ENCODE assay signal across 12 cellular contexts in the genomic region with DNA sequence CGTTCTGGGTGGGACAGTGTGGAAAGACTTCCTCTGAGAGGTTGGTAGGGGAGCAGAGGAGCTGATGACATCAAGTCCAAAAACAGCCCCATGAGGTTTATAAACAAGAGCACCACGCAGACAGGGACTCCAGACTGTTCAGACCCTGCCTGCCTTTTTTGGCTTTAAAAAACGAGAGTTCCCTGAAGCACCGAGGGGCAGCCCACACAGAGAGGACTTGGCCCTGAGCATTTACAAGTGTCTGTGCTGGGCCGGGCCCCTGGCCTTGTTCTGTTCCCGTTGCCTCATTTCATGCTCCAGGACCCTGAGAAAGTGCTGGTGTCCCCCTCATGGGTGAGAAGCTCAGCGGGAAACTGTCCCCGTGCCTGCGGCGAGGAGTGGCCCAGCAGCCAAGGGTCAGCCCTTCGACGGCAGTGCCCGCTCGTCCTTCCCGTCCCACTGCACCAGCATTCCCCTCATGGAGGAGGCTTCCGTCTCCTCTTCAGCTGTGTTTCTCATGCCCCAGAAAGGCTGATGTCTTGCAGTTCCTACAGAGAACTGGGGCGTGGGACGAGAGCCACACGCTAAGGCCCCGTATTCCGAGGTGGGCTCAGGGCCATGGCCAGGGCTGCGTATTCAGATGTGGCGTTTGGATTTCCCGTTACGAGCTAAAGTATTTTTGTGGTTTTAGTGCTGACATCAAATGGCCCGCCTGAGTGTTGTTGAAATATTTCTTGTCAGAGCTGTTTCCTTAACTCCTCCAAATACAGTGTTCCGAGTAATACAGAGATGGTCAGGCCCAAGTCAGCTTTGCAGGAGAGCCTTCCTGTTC.
DNase-seq lines count a peak whose midpoint lies in the region; ATAC-seq and TF ChIP-seq lines count a peak whose summit lies in the region.
"Had no signal": no experiment of that assay in that cellular context is flagged by ENCODE, and none has a peak within 500 bp of the region (broad histone marks: within the 10 kb centered on the region; RNA-seq: fewer than 3 reads in every experiment).

No MANE protein-coding gene starts in this region.

- DNase-seq in activated effector memory CD4-positive, alpha-beta T cell treated with anti-CD3 and anti-CD28 coated beads, Interleukin-2, amount 50 U/mL, for 16 hours, result peak; percentile 54
- no peak for DNase-seq in activated effector memory CD4-positive, alpha-beta T cell treated with Interleukin-2 at 50 U/mL for 16 hours
- DNase-seq in fibroblast of villous mesenchyme (ENCODE audit: low read depth), result peak; percentile 77
- DNase-seq in aorta, result peak in 1 of 2 donors; percentile 77
- DNase-seq: ACHN; activated T-cell treated with anti-CD3 and anti-CD28 coated beads, Interleukin-2, amount 50 U/mL, for 1 hour; dermis blood vessel endothelial cell; T-helper 9 cell had no signal

- ATAC-seq in aorta (ENCODE audit: low FRiP score) (peak; percentile 41), HG03175 (IDR thresholded peaks at IDR 0.05; ENCODE audit: unreplicated experiment) (no peak), GM21367 (IDR thresholded peaks at IDR 0.05; ENCODE audit: unreplicated experiment) (no peak), GM21423 (IDR thresholded peaks at IDR 0.05; ENCODE audit: unreplicated experiment) (no peak)

- H3K27me3 ChIP-seq in neutrophil (no peaks in the 10 kb centered on the region), aorta (ENCODE audit: control insufficient read depth in 1 of 2, insufficient read depth in 2 of 2, low read length in 1 of 2) (no peaks in the 10 kb centered on the region)

- H3K4me1 ChIP-seq in neutrophil (ENCODE audit: control insufficient read depth in 1 of 2, insufficient read depth in 1 of 2, low read depth in 1 of 2, low read length in 1 of 2) (peaks cover 30 to 36% of the 10 kb centered on the region in 2 experiments), aorta (ENCODE audit: control insufficient read depth in 1 of 2, insufficient read depth in 2 of 2, low read length in 2 of 2) (no peaks in the 10 kb centered on the region)

- TF ChIP-seq CTCF in fibroblast of villous mesenchyme (IDR thresholded peaks at IDR 0.05; ENCODE audit: insufficient read depth, low read depth, low read length), result no peak
- no peak for TF ChIP-seq CTCF in neutrophil (IDR thresholded peaks at IDR 0.05)

- H3K4me3 ChIP-seq in fibroblast of villous mesenchyme (ENCODE audit: low read depth, low read length), result no peak overlapping the region
- no peak overlapping the region for H3K4me3 ChIP-seq in neutrophil (ENCODE audit: low read depth in 1 of 2, low read length in 1 of 2)
- no peak overlapping the region for H3K4me3 ChIP-seq in aorta (ENCODE audit: low read length in 2 of 2)

- H3K9me3 ChIP-seq in neutrophil, result no peaks in the 10 kb centered on the region
- no peaks in the 10 kb centered on the region for H3K9me3 ChIP-seq in aorta (ENCODE audit: control insufficient read depth, low read length)

- H3K27ac ChIP-seq in neutrophil (peak overlapping the region; percentile 66), aorta (ENCODE audit: low read depth in 1 of 2, low read length in 2 of 2) (no peak overlapping the region)

- H3K36me3 ChIP-seq in neutrophil, result peaks cover 31% of the 10 kb centered on the region
- no peaks in the 10 kb centered on the region for H3K36me3 ChIP-seq in aorta (ENCODE audit: control insufficient read depth in 1 of 2, insufficient read depth in 2 of 2, low read length in 1 of 2)

- intact Hi-C loops in aorta (cut with DNase I), result no loop called here

- 78 to 85% methylated on average over 27 of the region's 27 CpGs for WGBS in aorta, 2 donors
